In the genomic region with DNA sequence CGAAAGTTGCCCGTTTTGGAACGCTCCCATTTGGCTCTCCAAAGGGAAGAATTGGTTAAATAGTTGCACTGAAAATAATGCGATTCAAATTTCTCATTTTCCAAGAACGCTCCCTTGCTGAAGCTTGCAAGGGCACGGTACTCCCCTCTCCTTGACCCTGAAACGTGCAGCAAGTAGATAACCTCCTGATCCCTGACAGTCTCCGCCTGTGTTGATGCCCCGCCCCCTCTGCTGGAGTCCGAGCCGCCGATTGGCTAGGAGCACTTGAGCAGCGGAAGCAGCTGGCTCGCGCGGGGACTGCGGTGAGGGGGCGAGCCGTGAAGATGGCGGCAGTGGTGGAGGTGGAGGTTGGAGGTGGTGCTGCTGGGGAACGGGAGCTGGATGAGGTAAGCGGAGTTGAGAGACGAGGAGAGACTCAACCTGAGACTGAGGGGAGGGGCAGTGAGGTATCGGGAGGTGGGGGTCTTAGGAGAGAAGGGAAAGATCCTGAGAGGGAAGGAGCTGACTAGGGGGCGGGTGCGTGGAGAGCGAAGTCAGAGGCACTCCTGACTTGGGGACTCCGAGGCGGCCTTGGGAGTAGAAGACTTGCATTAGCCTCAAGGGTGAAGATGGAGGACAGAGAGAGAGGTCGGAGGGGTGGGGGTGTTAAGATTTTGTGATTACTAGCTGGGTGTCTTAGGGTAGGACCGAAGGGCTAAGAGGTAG, we compare ENCODE assay signal across 8 cellular contexts. TPM values are rescaled to one million over a fixed set of nuclear protein-coding genes. Genes with fewer than 3 reads are reported as not detected.
DNase-seq lines count a peak whose midpoint lies in the region; ATAC-seq and TF ChIP-seq lines count a peak whose summit lies in the region.

A gene (plus strand): TSS at position 308 of the 705 bp plus-strand sequence. CDS start 16 bp downstream, at position 324.

- peaks cover 10% of the 10 kb centered on the region for H3K36me3 ChIP-seq in RWPE2 (ENCODE audit: low read depth)

- TF ChIP-seq CTCF in RWPE2 (IDR thresholded peaks at IDR 0.05; ENCODE audit: poor library complexity, severe bottlenecking), result no peak
- no peak for TF ChIP-seq CTCF in fibroblast of pulmonary artery (IDR thresholded peaks at IDR 0.05; ENCODE audit: low read length, missing control alignments)
- no peak for TF ChIP-seq CTCF in nephron (IDR thresholded peaks at IDR 0.05; ENCODE audit: unreplicated experiment in 3 of 3)

- peak within 1 kb of the TSS; percentile 98 to 100 (median 99) for H3K27ac Mint-ChIP-seq in nephron
- H3K27ac Mint-ChIP-seq in stimulated activated naive CD8-positive, alpha-beta T cell treated with anti-CD3 and anti-CD28 coated beads, Interleukin-15, amount 100 ng/mL, for 72 hours, result peak within 1 kb of the TSS; percentile 100

- H3K4me1 Mint-ChIP-seq in nephron, result peaks cover 43% of the 10 kb centered on the region
- H3K4me1 Mint-ChIP-seq in stimulated activated naive CD8-positive, alpha-beta T cell treated with anti-CD3 and anti-CD28 coated beads, Interleukin-15, amount 100 ng/mL, for 72 hours, result peaks cover 47% of the 10 kb centered on the region

- peak; percentile 95 for ATAC-seq in RWPE2 (ENCODE audit: low read depth)
- peak; percentile 92 for ATAC-seq in stimulated activated naive CD8-positive, alpha-beta T cell treated with anti-CD3 and anti-CD28 coated beads, Interleukin-15, amount 100 ng/mL, for 72 hours

- H3K4me3 Mint-ChIP-seq in nephron, result peak within 1 kb of the TSS; percentile 95 to 98 (median 98)
- H3K4me3 Mint-ChIP-seq in stimulated activated naive CD8-positive, alpha-beta T cell treated with anti-CD3 and anti-CD28 coated beads, Interleukin-15, amount 100 ng/mL, for 72 hours, result peak within 1 kb of the TSS; percentile 91 to 93

- DNase-seq in Daoy (ENCODE audit: low read depth) (peak; percentile 97), H4 (ENCODE audit: low spot score) (peak; percentile 93), LoVo (ENCODE audit: low spot score) (peak; percentile 97), RWPE2 (ENCODE audit: low spot score) (peak; percentile 98), fibroblast of pulmonary artery (ENCODE audit: low read depth) (peak; percentile 95)
- peak; percentile 97 for DNase-seq in activated T-helper 9 cell treated with anti-CD3 and anti-CD28 coated beads, Interleukin-2, amount 50 U/mL, for 16 hours (ENCODE audit: low read depth)
- peak; percentile 95 to 98 for DNase-seq in stimulated activated naive CD8-positive, alpha-beta T cell treated with anti-CD3 and anti-CD28 coated beads, Interleukin-15, amount 100 ng/mL, for 72 hours

- H3K27ac ChIP-seq in RWPE2 (ENCODE audit: poor library complexity, severe bottlenecking), result peak within 1 kb of the TSS; percentile 83

- H3K4me1 ChIP-seq in RWPE2 (ENCODE audit: insufficient read depth, poor library complexity, severe bottlenecking), result no peaks in the 10 kb centered on the region

- H3K36me3 Mint-ChIP-seq in nephron (ENCODE audit: low read depth), result peaks cover 9% of the 10 kb centered on the region

- H3K9me3 ChIP-seq in RWPE2 (ENCODE audit: severe bottlenecking), result no peaks in the 10 kb centered on the region

- peak within 1 kb of the TSS; percentile 67 for H3K4me3 ChIP-seq in RWPE2 (ENCODE audit: severe bottlenecking)
- peak within 1 kb of the TSS; percentile 89 for H3K4me3 ChIP-seq in fibroblast of pulmonary artery (replicated peaks; ENCODE audit: low read depth, low read length)

- H3K27me3 ChIP-seq in RWPE2 (ENCODE audit: insufficient read depth, poor library complexity, severe bottlenecking), result no peaks in the 10 kb centered on the region

- no peaks in the 10 kb centered on the region for H3K9me3 Mint-ChIP-seq in nephron
- H3K9me3 Mint-ChIP-seq in stimulated activated naive CD8-positive, alpha-beta T cell treated with anti-CD3 and anti-CD28 coated beads, Interleukin-15, amount 100 ng/mL, for 72 hours, result no peaks in the 10 kb centered on the region

- no peaks in the 10 kb centered on the region for H3K27me3 Mint-ChIP-seq in nephron (ENCODE audit: low read depth)
- H3K27me3 Mint-ChIP-seq in stimulated activated naive CD8-positive, alpha-beta T cell treated with anti-CD3 and anti-CD28 coated beads, Interleukin-15, amount 100 ng/mL, for 72 hours, result no peaks in the 10 kb centered on the region

RNA-seq across cellular contexts. Expression of the gene that starts here (rescaled TPM):
- total RNA-seq in Daoy (2014; rRNA removed; shearing (Covaris generic)), result 30.6 and 33.9 TPM in 2 replicates
- 19.1 and 25.8 TPM in 2 replicates for total RNA-seq in H4 (2014; rRNA removed; shearing (Covaris generic))

Comparison
In these comparisons a context has a peak if more than half of its experiments do, and no peak if none do; other contexts are left out.
1. Peak in every context shown above with its lines: DNase-seq, ATAC-seq, H3K4me3 ChIP-seq and H3K27ac ChIP-seq.